17 cellular contexts compared by ENCODE assay signal in genomic region chr2:58916127-58916526, GRCh38.
"Had no signal": no experiment of that assay in that cellular context is flagged by ENCODE, and none has a peak within 500 bp of the region (broad histone marks: within the 10 kb centered on the region; RNA-seq: fewer than 3 reads in every experiment).

No MANE protein-coding gene starts in this region.

- H3K27me3 ChIP-seq: left lung, suprapubic skin, thyroid gland had no signal

- H3K4me1 ChIP-seq: esophagus muscularis mucosa, left lung, psoas muscle, suprapubic skin, thyroid gland had no signal

- H3K36me3 Mint-ChIP-seq: naive B cell, type B pancreatic cell had no signal

- ATAC-seq: effector memory CD8-positive, alpha-beta T cell; left lung; psoas muscle had no signal

- H3K27ac Mint-ChIP-seq: effector memory CD8-positive, alpha-beta T cell; type B pancreatic cell had no signal

- DNase-seq: effector memory CD8-positive, alpha-beta T cell; islet precursor cell; left lung; mesenchymal stem cell; naive B cell; psoas muscle; retina; small intestine; stimulated activated CD4-positive, alpha-beta T cell treated with anti-CD3 and anti-CD28 coated beads, Interleukin-12 subunit alpha, Interleukin-12 subunit beta, amount 100 ng/mL, for 4 hours; stimulated activated naive CD4-positive, alpha-beta T cell treated with Interleukin-2 at 50 U/mL for 16 hours; thyroid gland had no signal

- H3K4me1 Mint-ChIP-seq: naive B cell had no signal

- H3K4me3 ChIP-seq: esophagus muscularis mucosa, left lung, lung, psoas muscle, suprapubic skin, thyroid gland had no signal

- H3K27ac ChIP-seq: epithelial cell of prostate, esophagus muscularis mucosa, left lung, psoas muscle, suprapubic skin, thyroid gland had no signal

- H3K9me3 Mint-ChIP-seq: naive B cell, nephron, type B pancreatic cell had no signal

- H3K4me3 Mint-ChIP-seq: effector memory CD8-positive, alpha-beta T cell; naive B cell; nephron; type B pancreatic cell had no signal

- H3K9me3 ChIP-seq: esophagus muscularis mucosa, left lung, psoas muscle, suprapubic skin, thyroid gland had no signal

- H3K27me3 Mint-ChIP-seq: effector memory CD8-positive, alpha-beta T cell; type B pancreatic cell had no signal

- H3K36me3 ChIP-seq: esophagus muscularis mucosa, left lung, suprapubic skin, thyroid gland had no signal
